Comparison of ENCODE assay signal across 1 cellular context in the genomic region with DNA sequence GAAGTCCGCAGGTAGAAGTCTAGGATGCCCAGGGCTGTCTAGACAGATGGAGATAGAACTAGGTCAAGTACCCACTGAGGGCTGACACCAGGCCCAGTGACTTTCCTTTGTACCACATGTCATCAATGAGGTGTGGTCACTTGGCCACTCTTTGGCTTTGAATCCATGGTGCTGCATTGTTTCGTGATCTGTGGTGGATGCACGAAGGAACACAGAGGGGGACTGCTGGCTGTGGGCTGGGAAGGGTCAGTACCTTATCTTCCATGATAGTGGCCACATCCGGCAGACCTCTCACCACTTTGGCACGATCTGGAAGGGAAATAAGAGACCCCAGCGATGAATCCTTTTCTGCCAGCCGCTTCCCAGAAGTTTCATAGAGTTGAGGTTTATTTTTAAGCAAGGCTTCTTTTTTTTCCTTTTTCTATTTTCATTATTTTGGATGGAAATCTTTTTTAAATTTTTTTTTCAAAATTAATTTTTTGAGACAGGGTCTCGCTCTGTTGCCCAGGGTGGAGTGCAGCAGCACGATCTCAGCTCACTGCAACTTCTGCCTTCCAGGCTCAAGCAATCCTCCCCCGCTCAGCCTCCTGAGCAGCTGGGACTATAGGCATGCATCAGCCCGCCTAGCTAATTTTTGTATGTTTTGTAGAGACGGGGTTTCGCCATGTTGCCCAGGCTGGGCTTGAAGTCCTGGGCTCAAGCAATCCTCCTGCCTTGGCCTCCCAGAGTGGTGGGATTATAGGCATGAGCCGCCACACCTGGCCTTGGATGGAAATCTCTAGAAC.
TF ChIP-seq lines count a peak whose summit lies in the region.

No MANE protein-coding gene starts in this region.

TF ChIP-seq in K562, 482 proteins besides CTCF, POLR2A, EP300 and RAD21:
- peak; percentile 31; the same call in 1 of the 2 replicates for TF ChIP-seq ZNF121 (CRISPR knock-in tag; conservative IDR thresholded peaks at IDR 0.05)
- TF ChIP-seq, protein P1, sequence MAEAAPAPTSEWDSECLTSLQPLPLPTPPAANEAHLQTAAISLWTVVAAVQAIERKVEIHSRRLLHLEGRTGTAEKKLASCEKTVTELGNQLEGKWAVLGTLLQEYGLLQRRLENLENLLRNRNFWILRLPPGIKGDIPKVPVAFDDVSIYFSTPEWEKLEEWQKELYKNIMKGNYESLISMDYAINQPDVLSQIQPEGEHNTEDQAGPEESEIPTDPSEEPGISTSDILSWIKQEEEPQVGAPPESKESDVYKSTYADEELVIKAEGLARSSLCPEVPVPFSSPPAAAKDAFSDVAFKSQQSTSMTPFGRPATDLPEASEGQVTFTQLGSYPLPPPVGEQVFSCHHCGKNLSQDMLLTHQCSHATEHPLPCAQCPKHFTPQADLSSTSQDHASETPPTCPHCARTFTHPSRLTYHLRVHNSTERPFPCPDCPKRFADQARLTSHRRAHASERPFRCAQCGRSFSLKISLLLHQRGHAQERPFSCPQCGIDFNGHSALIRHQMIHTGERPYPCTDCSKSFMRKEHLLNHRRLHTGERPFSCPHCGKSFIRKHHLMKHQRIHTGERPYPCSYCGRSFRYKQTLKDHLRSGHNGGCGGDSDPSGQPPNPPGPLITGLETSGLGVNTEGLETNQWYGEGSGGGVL (CRISPR knock-in tag; IDR thresholded peaks at IDR 0.05) = no peak
